ENCODE assay signal across 14 cellular contexts in the genomic region with DNA sequence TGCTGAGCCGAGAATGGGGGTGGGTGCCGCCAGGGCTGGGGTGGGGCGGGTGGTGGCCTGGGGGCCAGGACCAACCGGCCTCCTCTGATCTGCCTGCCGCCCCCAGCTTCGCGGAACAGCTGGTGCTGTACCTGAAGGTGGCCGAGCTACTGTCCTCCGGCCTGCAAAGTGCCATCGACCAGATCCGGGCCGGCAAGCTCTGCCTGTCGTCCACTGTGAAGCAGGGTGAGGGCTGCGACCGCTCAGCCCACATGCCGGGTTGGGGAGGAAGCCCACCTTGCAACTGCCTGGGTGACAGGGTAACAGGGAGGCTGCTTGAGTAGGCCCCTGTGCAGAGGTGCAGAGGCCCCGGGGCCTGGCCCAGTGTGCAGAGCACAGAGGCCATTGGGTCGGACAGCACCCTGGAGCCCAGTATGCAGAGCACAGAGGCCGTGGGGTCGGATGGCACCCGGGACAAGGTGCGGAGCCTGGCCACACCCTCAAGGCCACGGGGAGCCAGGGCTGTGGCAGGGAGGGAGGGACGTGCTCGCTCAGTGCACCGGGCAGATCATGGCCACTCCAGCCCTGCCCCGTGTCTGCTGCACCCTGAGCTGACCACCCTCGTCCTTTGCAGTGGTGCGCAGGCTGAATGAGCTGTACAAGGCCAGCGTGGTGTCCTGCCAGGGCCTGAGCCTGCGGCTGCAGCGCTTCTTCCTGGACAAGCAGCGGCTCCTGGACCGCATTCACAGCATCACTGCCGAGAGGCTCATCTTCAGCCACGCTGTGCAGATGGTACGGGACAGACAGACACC.
"Had no signal": no experiment of that assay in that cellular context is flagged by ENCODE, and none has a peak within 500 bp of the region (broad histone marks: within the 10 kb centered on the region; RNA-seq: fewer than 3 reads in every experiment).

No MANE protein-coding gene starts in this region.

- H3K36me3 ChIP-seq: neural progenitor cell, ovary had no signal

- ATAC-seq: activated CD4-positive, alpha-beta T cell treated with anti-CD3 and anti-CD28 coated beads for 36 hours; activated naive CD4-positive, alpha-beta T cell treated with anti-CD3 and anti-CD28 coated beads, Interleukin-2, amount 50 U/mL, for 72 hours had no signal

- H3K27me3 ChIP-seq: adrenal gland, esophagus squamous epithelium, neural progenitor cell, ovary, thyroid gland had no signal

- DNase-seq: activated CD4-positive, alpha-beta T cell treated with anti-CD3 and anti-CD28 coated beads for 36 hours; activated CD4-positive, alpha-beta T cell treated with anti-CD3 and anti-CD28 coated beads, Interleukin-2, amount 50 U/mL, for 48 hours; activated gamma-delta T cell; effector memory CD8-positive, alpha-beta T cell; esophagus squamous epithelium; mammary epithelial cell; midbrain; stimulated activated CD8-positive, alpha-beta memory T cell treated with anti-CD3 and anti-CD28 coated beads, Interleukin-4, amount 100 ng/mL, for 48 hours; stimulated activated naive CD4-positive, alpha-beta T cell treated with Interleukin-2 at 50 U/mL for 16 hours; thyroid gland had no signal

- H3K4me2 ChIP-seq: neural progenitor cell had no signal

- H3K9ac ChIP-seq: neural progenitor cell had no signal

- H3K27ac ChIP-seq: esophagus squamous epithelium, neural progenitor cell, ovary, thyroid gland had no signal

- H3K4me3 ChIP-seq: adrenal gland, esophagus squamous epithelium, neural progenitor cell, ovary, thyroid gland had no signal

- H2AFZ ChIP-seq: neural progenitor cell had no signal

- H3K9me3 ChIP-seq: adrenal gland, esophagus squamous epithelium, ovary, thyroid gland had no signal
